17 cellular contexts compared by ENCODE assay signal in genomic region chr21:39051561-39051949, GRCh38.
A peak's percentile ranks its signal among the peaks of the same experiment; 100 is the strongest.
DNase-seq lines count a peak whose midpoint lies in the region; ATAC-seq and TF ChIP-seq lines count a peak whose summit lies in the region.
"Had no signal": no experiment of that assay in that cellular context is flagged by ENCODE, and none has a peak within 500 bp of the region (broad histone marks: within the 10 kb centered on the region; RNA-seq: fewer than 3 reads in every experiment).

No MANE protein-coding gene starts in this region.

- no peak overlapping the region for H3K9ac ChIP-seq in skeletal muscle tissue (ENCODE audit: low read depth in 1 of 3, low read length in 3 of 3)

- H3K27me3 Mint-ChIP-seq in activated CD8-positive, alpha-beta T cell treated with anti-CD3 and anti-CD28 coated beads, Interleukin-2, amount 10 ng/mL, durations not matched to agents 7 days and 5 days (ENCODE audit: low read depth): peaks cover 6% of the 10 kb centered on the region

- TF ChIP-seq CTCF in fibroblast of mammary gland (conservative IDR thresholded peaks at IDR 0.05; ENCODE audit: control insufficient read depth, insufficient read depth, low read depth, low read length): no peak

- peak; percentile 92 for DNase-seq in ELR (ENCODE audit: low read depth)
- peak; percentile 51 for DNase-seq in RKO (ENCODE audit: low spot score)
- DNase-seq in fibroblast of mammary gland (ENCODE audit: low read depth): peak; percentile 87
- DNase-seq in activated CD8-positive, alpha-beta memory T cell treated with anti-CD3 and anti-CD28 coated beads, Interleukin-2, amount 50 U/mL, for 4 hours: no peak
- DNase-seq in activated CD4-positive, CD25-positive, alpha-beta regulatory T cell treated with anti-CD3 and anti-CD28 coated beads, Interleukin-2, amount 50 U/mL, for 72 hours: no peak
- no peak for DNase-seq in activated CD8-positive, alpha-beta T cell treated with anti-CD3 and anti-CD28 coated beads, Interleukin-2, amount 10 ng/mL, durations not matched to agents 7 days and 5 days
- DNase-seq: activated CD4-positive, alpha-beta T cell treated with anti-CD3 and anti-CD28 coated beads, Interleukin-2, amount 10 ng/mL, durations not matched to agents 24 days and 14 days; activated naive CD8-positive, alpha-beta T cell treated with anti-CD3 and anti-CD28 coated beads, Interleukin-2, amount 50 U/mL, for 24 hours; activated T-cell treated with anti-CD3 and anti-CD28 coated beads, Interleukin-2, amount 50 U/mL, for 48 hours; colonic mucosa; NCI-H1694; NCI-H524 treated with DMSO at 0.1 percent for 48 hours; stimulated activated naive CD4-positive, alpha-beta T cell treated with Interleukin-2 at 50 U/mL for 16 hours; T-helper 17 cell had no signal

- H3K9me3 Mint-ChIP-seq in activated CD8-positive, alpha-beta T cell treated with anti-CD3 and anti-CD28 coated beads, Interleukin-2, amount 10 ng/mL, durations not matched to agents 7 days and 5 days (ENCODE audit: insufficient read depth): no peaks in the 10 kb centered on the region
- H3K9me3 Mint-ChIP-seq: activated CD4-positive, alpha-beta T cell treated with anti-CD3 and anti-CD28 coated beads, Interleukin-2, amount 10 ng/mL, durations not matched to agents 24 days and 14 days; activated naive CD8-positive, alpha-beta T cell treated with anti-CD3 and anti-CD28 coated beads, Interleukin-2, amount 50 U/mL, for 24 hours had no signal

- no peak overlapping the region for H3K4me3 ChIP-seq in fibroblast of mammary gland (ENCODE audit: control insufficient read depth, low read depth, low read length)
- no peak overlapping the region for H3K4me3 ChIP-seq in skeletal muscle tissue (ENCODE audit: low read length in 3 of 3)
- H3K4me3 ChIP-seq: colonic mucosa had no signal

- H3K4me1 ChIP-seq in skeletal muscle tissue (ENCODE audit: control insufficient read depth in 3 of 3, insufficient read depth in 3 of 3, low read length in 3 of 3): peaks cover 10 to 16% (median 15%) of the 10 kb centered on the region in 3 donors
- H3K4me1 ChIP-seq: colonic mucosa had no signal

- H3K27ac Mint-ChIP-seq in activated CD8-positive, alpha-beta T cell treated with anti-CD3 and anti-CD28 coated beads, Interleukin-2, amount 10 ng/mL, durations not matched to agents 7 days and 5 days: no peak overlapping the region
- H3K27ac Mint-ChIP-seq: activated CD4-positive, alpha-beta T cell treated with anti-CD3 and anti-CD28 coated beads, Interleukin-2, amount 10 ng/mL, durations not matched to agents 24 days and 14 days; activated naive CD8-positive, alpha-beta T cell treated with anti-CD3 and anti-CD28 coated beads, Interleukin-2, amount 50 U/mL, for 24 hours; T-helper 17 cell had no signal

- H3K9me3 ChIP-seq in skeletal muscle tissue (ENCODE audit: control insufficient read depth in 3 of 3, low read length in 3 of 3): no peaks in the 10 kb centered on the region
- H3K9me3 ChIP-seq: colonic mucosa had no signal

- ATAC-seq in GM19023 (IDR thresholded peaks at IDR 0.05; ENCODE audit: unreplicated experiment): no peak
- no peak for ATAC-seq in activated CD8-positive, alpha-beta T cell treated with anti-CD3 and anti-CD28 coated beads, Interleukin-2, amount 10 ng/mL, durations not matched to agents 7 days and 5 days
- ATAC-seq: activated naive CD8-positive, alpha-beta T cell treated with anti-CD3 and anti-CD28 coated beads, Interleukin-2, amount 50 U/mL, for 24 hours; Panc1; T-helper 17 cell had no signal

- H3K4me3 Mint-ChIP-seq in activated CD8-positive, alpha-beta T cell treated with anti-CD3 and anti-CD28 coated beads, Interleukin-2, amount 10 ng/mL, durations not matched to agents 7 days and 5 days: no peak overlapping the region
- H3K4me3 Mint-ChIP-seq: activated CD4-positive, alpha-beta T cell treated with anti-CD3 and anti-CD28 coated beads, Interleukin-2, amount 10 ng/mL, durations not matched to agents 24 days and 14 days; activated naive CD8-positive, alpha-beta T cell treated with anti-CD3 and anti-CD28 coated beads, Interleukin-2, amount 50 U/mL, for 24 hours; T-helper 17 cell had no signal

- H3K27me3 ChIP-seq in skeletal muscle tissue (ENCODE audit: control insufficient read depth in 3 of 3, insufficient read depth in 3 of 3, low read length in 3 of 3): no peaks in the 10 kb centered on the region
- H3K27me3 ChIP-seq: colonic mucosa had no signal

- CTCF ChIA-PET in activated CD8-positive, alpha-beta T cell treated with anti-CD3 and anti-CD28 coated beads, Interleukin-2, amount 10 ng/mL, durations not matched to agents 7 days and 5 days (lab: Charles Lee): no interaction called here

- peak overlapping the region; percentile 1 for H3K27ac ChIP-seq in skeletal muscle tissue (ENCODE audit: low read depth, low read length)
- H3K27ac ChIP-seq: colonic mucosa had no signal

- POLR2A ChIA-PET in activated CD8-positive, alpha-beta T cell treated with anti-CD3 and anti-CD28 coated beads, Interleukin-2, amount 10 ng/mL, durations not matched to agents 7 days and 5 days (lab: Charles Lee): no interaction called here

- no peaks in the 10 kb centered on the region for H3K36me3 Mint-ChIP-seq in activated CD8-positive, alpha-beta T cell treated with anti-CD3 and anti-CD28 coated beads, Interleukin-2, amount 10 ng/mL, durations not matched to agents 7 days and 5 days (ENCODE audit: low read depth)

- H3K36me3 ChIP-seq in skeletal muscle tissue (ENCODE audit: control insufficient read depth in 3 of 3, insufficient read depth in 3 of 3, low read length in 3 of 3): no peaks in the 10 kb centered on the region
- H3K36me3 ChIP-seq: colonic mucosa had no signal

- no peaks in the 10 kb centered on the region for H3K4me1 Mint-ChIP-seq in activated CD8-positive, alpha-beta T cell treated with anti-CD3 and anti-CD28 coated beads, Interleukin-2, amount 10 ng/mL, durations not matched to agents 7 days and 5 days (ENCODE audit: low read depth)
- H3K4me1 Mint-ChIP-seq: activated CD4-positive, alpha-beta T cell treated with anti-CD3 and anti-CD28 coated beads, Interleukin-2, amount 10 ng/mL, durations not matched to agents 24 days and 14 days; activated naive CD8-positive, alpha-beta T cell treated with anti-CD3 and anti-CD28 coated beads, Interleukin-2, amount 50 U/mL, for 24 hours; T-helper 17 cell had no signal

Comparison
In these comparisons a context has a peak if more than half of its experiments do, and no peak if none do; other contexts are left out.
1. DNase-seq: peak in ELR (single experiment), RKO (single experiment) and fibroblast of mammary gland (single experiment); none in activated CD8-positive, alpha-beta memory T cell treated with anti-CD3 and anti-CD28 coated beads, Interleukin-2, amount 50 U/mL, for 4 hours (single experiment), activated CD4-positive, CD25-positive, alpha-beta regulatory T cell treated with anti-CD3 and anti-CD28 coated beads, Interleukin-2, amount 50 U/mL, for 72 hours (single experiment) and activated CD8-positive, alpha-beta T cell treated with anti-CD3 and anti-CD28 coated beads, Interleukin-2, amount 10 ng/mL, durations not matched to agents 7 days and 5 days (single experiment).